In genomic region chr20:25223765-25224720, GRCh38 we compare ENCODE assay signal across 16 cellular contexts. TPM values are rescaled to one million over a fixed set of nuclear protein-coding genes. Genes with fewer than 3 reads are reported as not detected.
DNase-seq lines count a peak whose midpoint lies in the region; ATAC-seq, FAIRE-seq and TF ChIP-seq lines count a peak whose summit lies in the region.
"Had no signal": no experiment of that assay in that cellular context is flagged by ENCODE, and none has a peak within 500 bp of the region (broad histone marks: within the 10 kb centered on the region; RNA-seq: fewer than 3 reads in every experiment).

No MANE protein-coding gene starts in this region.

- H2AFZ ChIP-seq in HepG2 (ENCODE audit: low read length): no peak overlapping the region
- no peak overlapping the region for H2AFZ ChIP-seq in hepatocyte
- H2AFZ ChIP-seq: parathyroid adenoma had no signal

- H3K36me3 ChIP-seq in HepG2 (replicated peaks in 1 of 2; ENCODE audit: control insufficient read depth in 1 of 2, insufficient read depth in 2 of 2, low read length in 2 of 2) (peaks cover 9 to 20% of the 10 kb centered on the region in 2 experiments; a peak in 4 of 5 replicates), right lobe of liver (no peaks in the 10 kb centered on the region), hepatocyte (replicated peaks; ENCODE audit: insufficient read depth, low read depth) (no peaks in the 10 kb centered on the region)

- H3K4me1 ChIP-seq in HepG2 (ENCODE audit: insufficient read depth, low read length) (peaks cover 48% of the 10 kb centered on the region), right lobe of liver (peaks cover 0 to 20% (median 9%) of the 10 kb centered on the region in 4 donors), hepatocyte (ENCODE audit: insufficient read depth) (peaks cover 19% of the 10 kb centered on the region)

- no peak overlapping the region for H3K4me2 ChIP-seq in HepG2 (ENCODE audit: low read depth, low read length)
- no peak overlapping the region for H3K4me2 ChIP-seq in hepatocyte

- TF ChIP-seq CTCF in HepG2 (CRISPR knock-in tag; IDR thresholded peaks at IDR 0.05) (no peak), right lobe of liver (IDR thresholded peaks at IDR 0.05) (no peak), VCaP (conservative IDR thresholded peaks at IDR 0.05) (no peak), hepatocyte (IDR thresholded peaks at IDR 0.05; ENCODE audit: poor library complexity) (no peak)

- H3K9me2 ChIP-seq in hepatocyte (replicated peaks; ENCODE audit: insufficient read depth): no peaks in the 10 kb centered on the region

- TF ChIP-seq EP300 in HepG2 (IDR thresholded peaks at IDR 0.05; ENCODE audit: low read depth in 2 of 2, low read length in 2 of 2) (no peak), HepG2 (CRISPR knock-in tag; IDR thresholded peaks at IDR 0.05; ENCODE audit: borderline replicate concordance) (no peak)

- DNase-seq in HepG2 (ENCODE audit: low spot score): no peak
- no peak for DNase-seq in right lobe of liver
- DNase-seq in hepatocyte (ENCODE audit: low spot score): no peak
- no peak for DNase-seq in HEK293T (ENCODE audit: extremely low spot score)
- no peak for DNase-seq in DMS 273 (lab: John Stamatoyannopoulos, UW; ENCODE audit: unreplicated experiment)
- no peak for DNase-seq in effector CD8-positive, alpha-beta T cell (lab: John Stamatoyannopoulos, UW)
- DNase-seq: activated CD4-positive, CD25-positive, alpha-beta regulatory T cell; DND-41; dorsolateral prefrontal cortex; immature natural killer cell; NCI-H1105; NCI-H345 had no signal

- H3K27ac ChIP-seq in HepG2 (ENCODE audit: extremely low read length, insufficient read depth, low read length) (peak overlapping the region; percentile 54), right lobe of liver (no peak overlapping the region), VCaP (peak overlapping the region; percentile 88; the same call in 1 of the 2 replicates), hepatocyte (peak overlapping the region; percentile 81)
- H3K27ac ChIP-seq: parathyroid adenoma had no signal

- ATAC-seq in HepG2 (no peak), right lobe of liver (no peak), HG02973 (IDR thresholded peaks at IDR 0.05; ENCODE audit: unreplicated experiment) (no peak)

- BruUV-seq in HepG2 (replicated peaks; lab: Mats Ljungman, UMichigan): no TSS peak

- H3K27me3 ChIP-seq in HepG2 (ENCODE audit: control insufficient read depth in 1 of 2, insufficient read depth in 2 of 2, low read length in 2 of 2): no peaks in the 10 kb centered on the region
- H3K27me3 ChIP-seq in right lobe of liver: no peaks in the 10 kb centered on the region
- H3K27me3 ChIP-seq in hepatocyte: no peaks in the 10 kb centered on the region
- H3K27me3 ChIP-seq: dorsolateral prefrontal cortex had no signal

- POLR2A ChIA-PET in HepG2 (lab: Yijun Ruan, JAX): interaction anchor here (2.2 to 6.5 kb wide), 3 partner anchors 9 to 28 kb away, joined by 9 to 72 read pairs (median 15); partner anchors contain the start of genes ENTPD6 and PYGB
- POLR2A ChIA-PET in HEK293T (lab: Yijun Ruan, JAX): interaction anchor here (1.1 to 3.2 kb wide), 2 partner anchors 24 to 28 kb away, joined by 3 to 17 read pairs; partner anchors contain the start of gene PYGB

- no peak overlapping the region for H3K9ac ChIP-seq in HepG2 (ENCODE audit: insufficient read depth, low read depth, low read length)
- H3K9ac ChIP-seq: parathyroid adenoma had no signal

- H4K20me1 ChIP-seq in HepG2 (ENCODE audit: insufficient read depth, low read length) (no peaks in the 10 kb centered on the region), hepatocyte (ENCODE audit: insufficient read depth, poor library complexity, severe bottlenecking) (no peaks in the 10 kb centered on the region)

- no peak for FAIRE-seq in HepG2 (lab: Jason Lieb, UNC)

- no peaks in the 10 kb centered on the region for H3K79me2 ChIP-seq in HepG2 (ENCODE audit: insufficient read depth, low read length)
- H3K79me2 ChIP-seq in hepatocyte: no peaks in the 10 kb centered on the region
- H3K79me2 ChIP-seq: parathyroid adenoma had no signal

- CTCF ChIA-PET in HepG2 (lab: Yijun Ruan, JAX; ENCODE audit: low intra/inter-chr PET ratio, low total read pairs): interaction anchor here (1.4 kb wide), 1 partner anchor 24 kb away, joined by 11 read pairs; the partner anchor contains the start of gene PYGB
- CTCF ChIA-PET in HEK293T (lab: Yijun Ruan, JAX): interaction anchor here (0.7 to 1.0 kb wide), 3 partner anchors 12 to 24 kb away, joined by 3 to 4 read pairs (median 3); no protein-coding TSS in a partner anchor

- no peak for TF ChIP-seq POLR2A in HepG2 (IDR thresholded peaks at IDR 0.05; ENCODE audit: insufficient read depth in 1 of 2, low read depth in 2 of 2, low read length in 2 of 2)
- no peak for TF ChIP-seq POLR2A in right lobe of liver (IDR thresholded peaks at IDR 0.05)

- H3K4me3 ChIP-seq in HepG2 (replicated peaks in 1 of 3; ENCODE audit: insufficient read depth in 1 of 3, low read depth in 2 of 3, low read length in 3 of 3) (no peak overlapping the region), right lobe of liver (no peak overlapping the region), hepatocyte (no peak overlapping the region)
- H3K4me3 ChIP-seq: dorsolateral prefrontal cortex, mucosa of descending colon had no signal

- intact Hi-C loops in HepG2 (cut with micrococcal nuclease; ENCODE audit: unreplicated experiment) (loop anchor here (1.0 to 2.0 kb wide), 2 partner anchors 23 to 29 kb away; partner anchors contain the start of gene ENTPD6), right lobe of liver (cut with DNase I) (loop anchor here in 1 of 2 donors (10.0 kb wide), 1 partner anchor 71 kb away; no protein-coding TSS in a partner anchor)

- no peak for TF ChIP-seq RAD21 in HepG2 (CRISPR knock-in tag; IDR thresholded peaks at IDR 0.05)

- WGBS in HepG2 (ENCODE audit: low lambda C conversion rate): over 99% methylated on average over 19 of the region's 24 CpGs
- 97% methylated on average over 5 of the region's 24 CpGs for WGBS in right lobe of liver (ENCODE audit: insufficient coverage, low coverage, low lambda C conversion rate, missing lambda C conversion rate)
- 98% methylated on average over 24 of the region's 24 CpGs for WGBS in hepatocyte (ENCODE audit: low lambda C conversion rate, missing lambda C conversion rate)

- in situ Hi-C loops in HepG2 (cut with HindIII; ENCODE audit: extremely low pct_ligation_motif_present, low pct_unique_long_range_greater_than_20kb): no loop called here

- H3K9me3 ChIP-seq in HepG2 (ENCODE audit: low read length) (no peaks in the 10 kb centered on the region), right lobe of liver (no peaks in the 10 kb centered on the region), hepatocyte (ENCODE audit: low read depth) (no peaks in the 10 kb centered on the region)
- H3K9me3 ChIP-seq: mucosa of descending colon had no signal

RNA-seq across cellular contexts. Expression of gene PYGB, which starts 23.8 kb away (rescaled TPM):
- 82.0 and 86.3 TPM in 2 replicates for total RNA-seq in HepG2 (2016; rRNA removed; fragmentation: Illumina TruSeq; extraction: Trizol)
- 5.4 and 6.5 TPM in 2 replicates for total RNA-seq in HepG2 (2016; cell fraction: cytosol; rRNA removed; fragmentation: Illumina TruSeq; extraction: Trizol; ENCODE audit: low read depth)
- 69.1 and 89.6 TPM in 2 replicates for total RNA-seq in HepG2 (2016; cell fraction: insoluble cytoplasmic fraction; rRNA removed; fragmentation: Illumina TruSeq; extraction: Trizol)
- total RNA-seq in HepG2 (2016; cell fraction: membrane; rRNA removed; fragmentation: Illumina TruSeq; extraction: Trizol): 18.0 and 19.5 TPM in 2 replicates
- total RNA-seq in HepG2 (2016; cell fraction: nucleus; rRNA removed; fragmentation: Illumina TruSeq; extraction: Trizol): 59.8 and 63.0 TPM in 2 replicates
- 24.2 and 37.5 TPM in 2 replicates for polyA plus RNA-seq in HepG2 (2011; rRNA removed)
- 24.4 and 27.4 TPM in 2 replicates for polyA plus RNA-seq in HepG2 (2011; cell fraction: cytosol; rRNA removed)
- 111 and 112 TPM in 2 replicates for polyA plus RNA-seq in HepG2 (2011; cell fraction: nucleus; rRNA removed)
- polyA plus RNA-seq in HepG2 (2012): 26.9 and 46.5 TPM in 2 replicates
- polyA plus RNA-seq in HepG2 (2016; cell fraction: cytosol; fragmentation: Illumina TruSeq; extraction: Trizol; ENCODE audit: low read depth): 3.5 TPM in 2 replicates
- polyA plus RNA-seq in HepG2 (2016; cell fraction: insoluble cytoplasmic fraction; fragmentation: Illumina TruSeq; extraction: Trizol; ENCODE audit: low read depth): 45.7 and 58.6 TPM in 2 replicates
- polyA plus RNA-seq in HepG2 (2016; cell fraction: membrane; fragmentation: Illumina TruSeq; extraction: Trizol; ENCODE audit: low read depth): 7.2 and 9.8 TPM in 2 replicates
- 79.7 and 85.5 TPM in 2 replicates for polyA plus RNA-seq in HepG2 (2016; cell fraction: nucleus; fragmentation: Illumina TruSeq; extraction: Trizol; ENCODE audit: insufficient read depth, low read depth)
- polyA minus RNA-seq in HepG2 (2011; rRNA and poly(A)+ RNA removed; ENCODE audit: low replicate concordance): 26.5 and 80.5 TPM in 2 replicates
- 36.1 and 38.1 TPM in 2 replicates for polyA minus RNA-seq in HepG2 (2011; cell fraction: cytosol; rRNA and poly(A)+ RNA removed)
- 27.9 and 31.3 TPM in 2 replicates for polyA minus RNA-seq in HepG2 (2011; cell fraction: nucleus; rRNA and poly(A)+ RNA removed)
- total RNA-seq in right lobe of liver: 10 to 100 TPM in 3 of 6 experiments, 1 to 10 TPM in 3; 6.6 to 27.4 (median 13.2) TPM
- 52.0 and 61.1 TPM in 2 replicates for total RNA-seq in hepatocyte
- polyA plus RNA-seq in hepatocyte: 35.0 and 45.3 TPM in 2 replicates

RNA-seq across cellular contexts. Expression of gene ENTPD6, which starts 28.5 kb away (rescaled TPM):
- 98.4 and 164 TPM in 2 replicates for total RNA-seq in HepG2 (2016; rRNA removed; fragmentation: Illumina TruSeq; extraction: Trizol)
- total RNA-seq in HepG2 (2016; cell fraction: cytosol; rRNA removed; fragmentation: Illumina TruSeq; extraction: Trizol; ENCODE audit: low read depth): 67.6 and 72.5 TPM in 2 replicates
- total RNA-seq in HepG2 (2016; cell fraction: insoluble cytoplasmic fraction; rRNA removed; fragmentation: Illumina TruSeq; extraction: Trizol): 90.5 and 177 TPM in 2 replicates
- 139 and 152 TPM in 2 replicates for total RNA-seq in HepG2 (2016; cell fraction: membrane; rRNA removed; fragmentation: Illumina TruSeq; extraction: Trizol)
- 149 and 161 TPM in 2 replicates for total RNA-seq in HepG2 (2016; cell fraction: nucleus; rRNA removed; fragmentation: Illumina TruSeq; extraction: Trizol)
- polyA plus RNA-seq in HepG2 (2011; rRNA removed): 172 and 221 TPM in 2 replicates
- polyA plus RNA-seq in HepG2 (2011; cell fraction: cytosol; rRNA removed): 185 and 213 TPM in 2 replicates
- polyA plus RNA-seq in HepG2 (2011; cell fraction: nucleus; rRNA removed): 538 and 633 TPM in 2 replicates
- 90.9 and 112 TPM in 2 replicates for polyA plus RNA-seq in HepG2 (2012)
- polyA plus RNA-seq in HepG2 (2016; cell fraction: cytosol; fragmentation: Illumina TruSeq; extraction: Trizol; ENCODE audit: low read depth): 59.4 and 67.7 TPM in 2 replicates
- 85.6 and 91.9 TPM in 2 replicates for polyA plus RNA-seq in HepG2 (2016; cell fraction: insoluble cytoplasmic fraction; fragmentation: Illumina TruSeq; extraction: Trizol; ENCODE audit: low read depth)
- 104 and 119 TPM in 2 replicates for polyA plus RNA-seq in HepG2 (2016; cell fraction: membrane; fragmentation: Illumina TruSeq; extraction: Trizol; ENCODE audit: low read depth)
- 320 and 321 TPM in 2 replicates for polyA plus RNA-seq in HepG2 (2016; cell fraction: nucleus; fragmentation: Illumina TruSeq; extraction: Trizol; ENCODE audit: insufficient read depth, low read depth)
- 25.3 and 228 TPM in 2 replicates for polyA minus RNA-seq in HepG2 (2011; rRNA and poly(A)+ RNA removed; ENCODE audit: low replicate concordance)
- polyA minus RNA-seq in HepG2 (2011; cell fraction: cytosol; rRNA and poly(A)+ RNA removed): 56.6 and 60.3 TPM in 2 replicates
- 98.2 and 106 TPM in 2 replicates for polyA minus RNA-seq in HepG2 (2011; cell fraction: nucleus; rRNA and poly(A)+ RNA removed)
- total RNA-seq in right lobe of liver: 10 to 100 TPM; 28.8 to 48.4 (median 34.6) TPM
- 58.1 and 80.4 TPM in 2 replicates for total RNA-seq in hepatocyte
- polyA plus RNA-seq in hepatocyte: 87.1 and 92.0 TPM in 2 replicates

Comparison
In these comparisons a context has a peak if more than half of its experiments do, and no peak if none do; other contexts are left out.
1. H3K27ac ChIP-seq: peak in HepG2 (single experiment), VCaP (single experiment) and hepatocyte (single experiment); none in right lobe of liver (0 of 3).